18 cellular contexts compared by ENCODE assay signal in genomic region chr16:12288537-12289174, GRCh38.
"Had no signal": no experiment of that assay in that cellular context is flagged by ENCODE, and none has a peak within 500 bp of the region (broad histone marks: within the 10 kb centered on the region; RNA-seq: fewer than 3 reads in every experiment).

No MANE protein-coding gene starts in this region.

- H3K27ac ChIP-seq: gastrocnemius medialis, neural progenitor cell, WERI-Rb-1 had no signal

- H3K4me3 ChIP-seq: coronary artery, gastrocnemius medialis, mucosa of descending colon, neural progenitor cell, smooth muscle cell had no signal

- H3K27me3 ChIP-seq: gastrocnemius medialis, neural progenitor cell had no signal

- H3K9me3 ChIP-seq: gastrocnemius medialis, mucosa of descending colon had no signal

- H3K36me3 ChIP-seq: gastrocnemius medialis, neural progenitor cell, WERI-Rb-1 had no signal

- H3K9ac ChIP-seq: neural progenitor cell had no signal

- H3K4me2 ChIP-seq: neural progenitor cell, smooth muscle cell had no signal

- H3K4me1 ChIP-seq: gastrocnemius medialis, neural progenitor cell had no signal

- H2AFZ ChIP-seq: neural progenitor cell had no signal

- ATAC-seq: activated T-cell treated with anti-CD3 and anti-CD28 coated beads, Interleukin-2, amount 50 U/mL, for 72 hours; gastrocnemius medialis; naive thymus-derived CD4-positive, alpha-beta T cell; sciatic nerve; stimulated activated effector memory CD8-positive, alpha-beta T cell treated with anti-CD3 and anti-CD28 coated beads, Interleukin-12 subunit alpha, Interleukin-12 subunit beta, amount 100 ng/mL, for 72 hours had no signal

- DNase-seq: activated CD4-positive, alpha-beta T cell treated with anti-CD3 and anti-CD28 coated beads for 1 hour; activated effector memory CD4-positive, alpha-beta T cell treated with anti-CD3 and anti-CD28 coated beads, Interleukin-2, amount 50 U/mL, for 16 hours; activated naive CD4-positive, alpha-beta T cell treated with anti-CD3 and anti-CD28 coated beads, Interleukin-2, amount 50 U/mL, for 16 hours; activated T-cell treated with anti-CD3 and anti-CD28 coated beads, Interleukin-2, amount 50 U/mL, for 72 hours; aorta; gastrocnemius medialis; head of caudate nucleus; mesenchymal stem cell; naive thymus-derived CD4-positive, alpha-beta T cell; stimulated activated CD4-positive, alpha-beta T cell treated with anti-CD3 and anti-CD28 coated beads, Interleukin-4, amount 100 ng/mL, for 24 hours; T-helper 2 cell; WERI-Rb-1 had no signal
